17 cellular contexts compared by ENCODE assay signal in the genomic region with DNA sequence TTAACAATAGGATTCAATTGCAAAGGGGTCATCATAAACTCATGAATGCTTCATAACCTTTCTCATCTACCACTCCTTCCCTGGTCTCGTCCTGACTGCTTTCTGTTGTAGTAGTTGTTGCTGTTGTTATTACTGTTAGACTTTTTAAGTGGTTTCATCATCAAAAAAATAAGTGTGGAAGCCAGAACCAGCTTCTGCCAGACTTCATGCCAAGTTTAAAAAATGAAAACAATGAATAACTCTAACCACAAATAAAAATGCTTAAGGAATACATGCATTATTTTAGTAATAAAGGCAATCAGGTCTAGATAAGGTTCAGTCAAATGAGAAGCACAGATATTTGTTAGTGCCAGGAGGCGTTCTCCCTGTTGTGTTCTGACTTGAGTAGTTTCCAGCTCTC.
A peak's percentile ranks its signal among the peaks of the same experiment; 100 is the strongest.
DNase-seq lines count a peak whose midpoint lies in the region; ATAC-seq and TF ChIP-seq lines count a peak whose summit lies in the region.
"Had no signal": no experiment of that assay in that cellular context is flagged by ENCODE, and none has a peak within 500 bp of the region (broad histone marks: within the 10 kb centered on the region; RNA-seq: fewer than 3 reads in every experiment).

No MANE protein-coding gene starts in this region.

- 21 to 35% methylated on average over 2 of the region's 2 CpGs for WGBS in GM23248 (ENCODE audit: low coverage in 1 of 2, low lambda C conversion rate in 2 of 2, missing lambda C conversion rate in 2 of 2), 2 experiments

- H3K27ac ChIP-seq in epithelial cell of prostate (peak overlapping the region; percentile 6), GM23248 (no peak overlapping the region)
- H3K27ac ChIP-seq: A549; BLaER1 treated with 17β-estradiol and CSF1 and Interleukin-3, amounts not matched to agents 10 nM and 100 nM had no signal

- no peaks in the 10 kb centered on the region for H3K9me3 ChIP-seq in GM23248 (ENCODE audit: low read depth)
- H3K9me3 ChIP-seq: A549 had no signal

- H3K36me3 Mint-ChIP-seq in mesothelial cell of epicardium, result no peaks in the 10 kb centered on the region
- no peaks in the 10 kb centered on the region for H3K36me3 Mint-ChIP-seq in activated CD8-positive, alpha-beta memory T cell treated with anti-CD3 and anti-CD28 coated beads, Interleukin-2, amount 10 ng/mL, durations not matched to agents 7 days and 5 days

- no peak for ATAC-seq in activated CD8-positive, alpha-beta memory T cell treated with anti-CD3 and anti-CD28 coated beads, Interleukin-2, amount 10 ng/mL, durations not matched to agents 7 days and 5 days
- ATAC-seq: A549, GM23338 had no signal

- in situ Hi-C loops in GM23248 (cut with MboI), result no loop called here

- H3F3A ChIP-seq in GM23248 (ENCODE audit: insufficient read depth), result no peaks in the 10 kb centered on the region

- peak overlapping the region; percentile 80 for H3K27ac Mint-ChIP-seq in mesothelial cell of epicardium
- H3K27ac Mint-ChIP-seq in activated CD8-positive, alpha-beta memory T cell treated with anti-CD3 and anti-CD28 coated beads, Interleukin-2, amount 10 ng/mL, durations not matched to agents 7 days and 5 days, result no peak overlapping the region
- H3K27ac Mint-ChIP-seq: GM23338 had no signal

- H2AFZ ChIP-seq in GM23248, result no peak overlapping the region
- H2AFZ ChIP-seq: GM23338 had no signal

- no peaks in the 10 kb centered on the region for H3K27me3 Mint-ChIP-seq in mesothelial cell of epicardium (ENCODE audit: low read depth)
- H3K27me3 Mint-ChIP-seq in activated CD8-positive, alpha-beta memory T cell treated with anti-CD3 and anti-CD28 coated beads, Interleukin-2, amount 10 ng/mL, durations not matched to agents 7 days and 5 days, result no peaks in the 10 kb centered on the region

- H3K4me3 Mint-ChIP-seq in mesothelial cell of epicardium, result no peak overlapping the region
- H3K4me3 Mint-ChIP-seq in activated CD8-positive, alpha-beta memory T cell treated with anti-CD3 and anti-CD28 coated beads, Interleukin-2, amount 10 ng/mL, durations not matched to agents 7 days and 5 days, result no peak overlapping the region
- H3K4me3 Mint-ChIP-seq: GM23338 had no signal

- CTCF ChIA-PET in activated CD8-positive, alpha-beta memory T cell treated with anti-CD3 and anti-CD28 coated beads, Interleukin-2, amount 10 ng/mL, durations not matched to agents 7 days and 5 days (lab: Charles Lee), result no interaction called here

- no peak for TF ChIP-seq CTCF in mesothelial cell of epicardium (IDR thresholded peaks at IDR 0.05; ENCODE audit: unreplicated experiment)

- H3K4me1 ChIP-seq in GM23248 (ENCODE audit: insufficient read depth), result no peaks in the 10 kb centered on the region; the same call in 1 of the 2 replicates
- H3K4me1 ChIP-seq: A549 had no signal

- no peak overlapping the region for H3K4me3 ChIP-seq in GM23248
- H3K4me3 ChIP-seq: A549; BLaER1 treated with 17β-estradiol and CSF1 and Interleukin-3, amounts not matched to agents 10 nM and 100 nM; GM23338 had no signal

- no peaks in the 10 kb centered on the region for H3K9me3 Mint-ChIP-seq in mesothelial cell of epicardium
- peaks cover 4% of the 10 kb centered on the region for H3K9me3 Mint-ChIP-seq in activated CD8-positive, alpha-beta memory T cell treated with anti-CD3 and anti-CD28 coated beads, Interleukin-2, amount 10 ng/mL, durations not matched to agents 7 days and 5 days (ENCODE audit: low read depth)
- H3K9me3 Mint-ChIP-seq: GM23338 had no signal

- DNase-seq in M059J (ENCODE audit: low read depth), result peak; percentile 24
- peak; percentile 24 for DNase-seq in astrocyte of the hippocampus (ENCODE audit: low read depth, low spot score)
- no peak for DNase-seq in epithelial cell of prostate (ENCODE audit: low read depth, low spot score)
- no peak for DNase-seq in mesothelial cell of epicardium (ENCODE audit: low spot score in 2 of 2, unreplicated experiment in 2 of 2)
- no peak for DNase-seq in activated CD8-positive, alpha-beta memory T cell treated with anti-CD3 and anti-CD28 coated beads, Interleukin-2, amount 10 ng/mL, durations not matched to agents 7 days and 5 days
- DNase-seq in DMS153 (lab: John Stamatoyannopoulos, UW), result no peak
- no peak for DNase-seq in GM23248
- DNase-seq: DMS 273 treated with DMSO at 0.1 percent for 48 hours; GF-D8; NCI-H1436; NCI-H2081; NCI-H69; NK-92 treated with Interleukin-12 subunit alpha and Interleukin-12 subunit beta, amount 100 ng/mL, for 24 hours; SHP77 had no signal

- H3K9ac ChIP-seq in GM23248, result no peak overlapping the region
- H3K9ac ChIP-seq: BLaER1 treated with 17β-estradiol and CSF1 and Interleukin-3, amounts not matched to agents 10 nM and 100 nM had no signal

- no peaks in the 10 kb centered on the region for H3K27me3 ChIP-seq in GM23248 (replicated peaks; ENCODE audit: insufficient read depth)
- H3K27me3 ChIP-seq: BLaER1 treated with 17β-estradiol and CSF1 and Interleukin-3, amounts not matched to agents 10 nM and 100 nM had no signal

- no peaks in the 10 kb centered on the region for H3K9me2 ChIP-seq in GM23248 (ENCODE audit: insufficient read depth)

- no peaks in the 10 kb centered on the region for H3K36me3 ChIP-seq in GM23248 (ENCODE audit: low read depth)
- H3K36me3 ChIP-seq: BLaER1 treated with 17β-estradiol and CSF1 and Interleukin-3, amounts not matched to agents 10 nM and 100 nM had no signal

- H3K79me2 ChIP-seq in GM23248 (ENCODE audit: insufficient read depth), result no peaks in the 10 kb centered on the region

- H3K4me2 ChIP-seq in GM23248 (ENCODE audit: unreplicated experiment), result no peak overlapping the region
- H3K4me2 ChIP-seq: A549; BLaER1 treated with 17β-estradiol and CSF1 and Interleukin-3, amounts not matched to agents 10 nM and 100 nM; GM23338 had no signal

- peaks cover 19% of the 10 kb centered on the region for H3K4me1 Mint-ChIP-seq in mesothelial cell of epicardium
- H3K4me1 Mint-ChIP-seq in activated CD8-positive, alpha-beta memory T cell treated with anti-CD3 and anti-CD28 coated beads, Interleukin-2, amount 10 ng/mL, durations not matched to agents 7 days and 5 days, result no peaks in the 10 kb centered on the region
- H3K4me1 Mint-ChIP-seq: GM23338 had no signal

- H4K20me1 ChIP-seq in GM23248 (ENCODE audit: insufficient read depth), result no peaks in the 10 kb centered on the region
- H4K20me1 ChIP-seq: BLaER1 treated with 17β-estradiol and CSF1 and Interleukin-3, amounts not matched to agents 10 nM and 100 nM had no signal

Comparison
In these comparisons a context has a peak if more than half of its experiments do, and no peak if none do; other contexts are left out.
1. DNase-seq: peak in M059J (single experiment) and astrocyte of the hippocampus (single experiment); none in epithelial cell of prostate (single experiment), mesothelial cell of epicardium (0 of 2), activated CD8-positive, alpha-beta memory T cell treated with anti-CD3 and anti-CD28 coated beads, Interleukin-2, amount 10 ng/mL, durations not matched to agents 7 days and 5 days (single experiment), DMS153 (single experiment) and GM23248 (single experiment).